Comparison of ENCODE assay signal across 1 cellular context in the genomic region with DNA sequence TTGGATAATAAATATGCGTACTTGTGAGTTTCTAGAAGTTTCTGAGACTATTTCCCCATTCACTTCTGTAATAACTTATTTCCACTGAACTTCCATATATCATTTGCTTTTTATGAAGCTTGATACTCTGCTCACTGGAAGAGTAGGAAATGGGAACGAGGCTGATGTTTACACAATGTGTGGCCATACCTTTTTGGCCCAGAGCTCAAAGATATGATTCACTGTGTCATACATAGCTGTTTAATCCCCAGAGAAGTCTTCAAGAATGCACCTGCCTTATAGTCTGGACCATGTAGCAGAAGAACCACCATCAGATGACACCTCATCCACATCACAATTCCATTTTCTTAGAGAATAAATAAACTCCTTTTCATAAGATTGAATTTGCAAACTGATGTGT.
TF ChIP-seq lines count a peak whose summit lies in the region.

No MANE protein-coding gene starts in this region.

TF ChIP-seq in IMR-90, 13 proteins besides CTCF, POLR2A, EP300 and RAD21 (continued from another document):
- TF ChIP-seq, protein P1, sequence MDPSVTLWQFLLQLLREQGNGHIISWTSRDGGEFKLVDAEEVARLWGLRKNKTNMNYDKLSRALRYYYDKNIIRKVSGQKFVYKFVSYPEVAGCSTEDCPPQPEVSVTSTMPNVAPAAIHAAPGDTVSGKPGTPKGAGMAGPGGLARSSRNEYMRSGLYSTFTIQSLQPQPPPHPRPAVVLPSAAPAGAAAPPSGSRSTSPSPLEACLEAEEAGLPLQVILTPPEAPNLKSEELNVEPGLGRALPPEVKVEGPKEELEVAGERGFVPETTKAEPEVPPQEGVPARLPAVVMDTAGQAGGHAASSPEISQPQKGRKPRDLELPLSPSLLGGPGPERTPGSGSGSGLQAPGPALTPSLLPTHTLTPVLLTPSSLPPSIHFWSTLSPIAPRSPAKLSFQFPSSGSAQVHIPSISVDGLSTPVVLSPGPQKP (IDR thresholded peaks at IDR 0.05; ENCODE audit: borderline replicate concordance, low read depth, low read length) = no peak
- TF ChIP-seq SMC3 (IDR thresholded peaks at IDR 0.05; ENCODE audit: low read depth, low read length) = no peak
- no peak for TF ChIP-seq CHD1 (IDR thresholded peaks at IDR 0.05; ENCODE audit: low read depth, low read length)
- TF ChIP-seq NFE2L2 (IDR thresholded peaks at IDR 0.05; ENCODE audit: low read depth, low read length) = no peak
TF ChIP-seq in IMR-90: peak in this region for 0.
